ENCODE assay signal across 2 cellular contexts in the genomic region with DNA sequence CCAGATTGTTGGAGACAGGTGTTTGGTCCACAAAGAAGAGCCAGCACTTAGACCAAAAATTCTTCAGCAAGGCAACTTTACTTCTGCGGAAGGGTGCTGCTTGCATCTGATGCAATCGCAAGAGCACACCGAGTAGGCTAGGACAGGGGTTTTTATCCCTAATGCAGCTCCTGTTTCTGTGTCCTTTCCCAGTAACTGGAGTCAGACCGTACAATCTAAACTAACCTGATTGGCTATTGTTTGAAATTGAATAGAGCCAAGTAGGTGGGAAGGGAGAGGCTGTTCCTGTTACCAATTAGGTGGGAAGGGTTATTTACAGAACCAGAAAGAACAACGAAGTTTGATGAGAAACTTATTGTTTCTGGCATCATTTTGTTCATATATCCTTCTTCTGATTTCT.
TF ChIP-seq lines count a peak whose summit lies in the region.

No MANE protein-coding gene starts in this region.

TF ChIP-seq in A549, 52 proteins besides CTCF, POLR2A, EP300 and RAD21:
- no peak for TF ChIP-seq MYC (IDR thresholded peaks at IDR 0.05; ENCODE audit: borderline replicate concordance, low read length)
- no peak for TF ChIP-seq ZC3H11A (IDR thresholded peaks at IDR 0.05)
- no peak for TF ChIP-seq FOXS1 (CRISPR knock-in tag; IDR thresholded peaks at IDR 0.05)
- TF ChIP-seq, protein P1, sequence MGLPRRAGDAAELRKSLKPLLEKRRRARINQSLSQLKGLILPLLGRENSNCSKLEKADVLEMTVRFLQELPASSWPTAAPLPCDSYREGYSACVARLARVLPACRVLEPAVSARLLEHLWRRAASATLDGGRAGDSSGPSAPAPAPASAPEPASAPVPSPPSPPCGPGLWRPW (IDR thresholded peaks at IDR 0.05) = no peak
- TF ChIP-seq, protein P2, sequence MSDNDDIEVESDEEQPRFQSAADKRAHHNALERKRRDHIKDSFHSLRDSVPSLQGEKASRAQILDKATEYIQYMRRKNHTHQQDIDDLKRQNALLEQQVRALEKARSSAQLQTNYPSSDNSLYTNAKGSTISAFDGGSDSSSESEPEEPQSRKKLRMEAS (IDR thresholded peaks at IDR 0.05) = no peak
- TF ChIP-seq RCOR1 (IDR thresholded peaks at IDR 0.05; ENCODE audit: low read depth, low read length) = no peak
- TF ChIP-seq CHD4 (IDR thresholded peaks at IDR 0.05; ENCODE audit: borderline replicate concordance) = no peak
- no peak for TF ChIP-seq SMC3 (IDR thresholded peaks at IDR 0.05)
- no peak for TF ChIP-seq ZFP36 (IDR thresholded peaks at IDR 0.05; ENCODE audit: borderline replicate concordance, partially characterized antibody)
- no peak for TF ChIP-seq TP53 (CRISPR knock-in tag; IDR thresholded peaks at IDR 0.05)

TF ChIP-seq in H1, 55 proteins besides CTCF, POLR2A, EP300 and RAD21:
- no peak for TF ChIP-seq HDAC2 (IDR thresholded peaks at IDR 0.05; ENCODE audit: borderline replicate concordance in 1 of 2, low read depth in 2 of 2, low read length in 2 of 2)
- no peak for TF ChIP-seq SP1 (IDR thresholded peaks at IDR 0.05; ENCODE audit: low read depth, low read length)
- no peak for TF ChIP-seq GTF2F1 (IDR thresholded peaks at IDR 0.05; ENCODE audit: borderline replicate concordance, low read depth, low read length)
- TF ChIP-seq CHD1 (IDR thresholded peaks at IDR 0.05; ENCODE audit: low read depth, low read length) = no peak
- TF ChIP-seq RXRA (IDR thresholded peaks at IDR 0.05; ENCODE audit: insufficient read depth, low read depth, low read length) = no peak
- TF ChIP-seq CHD2 (IDR thresholded peaks at IDR 0.05; ENCODE audit: low read length) = no peak
- no peak for TF ChIP-seq SUZ12 (IDR thresholded peaks at IDR 0.05; ENCODE audit: low read length)
- no peak for TF ChIP-seq TBP (IDR thresholded peaks at IDR 0.05; ENCODE audit: low read depth, low read length)
- TF ChIP-seq EGR1 (IDR thresholded peaks at IDR 0.05; ENCODE audit: borderline replicate concordance, low read depth, low read length) = no peak
- TF ChIP-seq SIRT6 (IDR thresholded peaks at IDR 0.05; ENCODE audit: low read length) = no peak
- TF ChIP-seq, protein P3, sequence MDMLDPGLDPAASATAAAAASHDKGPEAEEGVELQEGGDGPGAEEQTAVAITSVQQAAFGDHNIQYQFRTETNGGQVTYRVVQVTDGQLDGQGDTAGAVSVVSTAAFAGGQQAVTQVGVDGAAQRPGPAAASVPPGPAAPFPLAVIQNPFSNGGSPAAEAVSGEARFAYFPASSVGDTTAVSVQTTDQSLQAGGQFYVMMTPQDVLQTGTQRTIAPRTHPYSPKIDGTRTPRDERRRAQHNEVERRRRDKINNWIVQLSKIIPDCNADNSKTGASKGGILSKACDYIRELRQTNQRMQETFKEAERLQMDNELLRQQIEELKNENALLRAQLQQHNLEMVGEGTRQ (IDR thresholded peaks at IDR 0.05; ENCODE audit: low read length) = no peak
- TF ChIP-seq TAF1 (IDR thresholded peaks at IDR 0.05; ENCODE audit: low read depth, low read length) = no peak
- TF ChIP-seq, protein P2 (IDR thresholded peaks at IDR 0.05) = no peak
- TF ChIP-seq SIX5 (IDR thresholded peaks at IDR 0.05; ENCODE audit: low read depth, low read length) = no peak
- TF ChIP-seq EZH2 (IDR thresholded peaks at IDR 0.05; ENCODE audit: low read depth, low read length, severe bottlenecking) = no peak
- TF ChIP-seq ZNF274 (IDR thresholded peaks at IDR 0.05; ENCODE audit: borderline replicate concordance, extremely low read depth, low read length) = no peak
